ENCODE assay signal across 12 cellular contexts in genomic region chr11:47507016-47507631, GRCh38. TPM values are rescaled to one million over a fixed set of nuclear protein-coding genes. Genes with fewer than 3 reads are reported as not detected.
DNase-seq lines count a peak whose midpoint lies in the region; ATAC-seq and TF ChIP-seq lines count a peak whose summit lies in the region.
"Had no signal": no experiment of that assay in that cellular context is flagged by ENCODE, and none has a peak within 500 bp of the region (broad histone marks: within the 10 kb centered on the region; RNA-seq: fewer than 3 reads in every experiment).

No MANE protein-coding gene starts in this region.

- H3K27me3 ChIP-seq in CD4-positive, CD25-positive, alpha-beta regulatory T cell (ENCODE audit: control insufficient read depth, insufficient read depth, low read length) = no peaks in the 10 kb centered on the region
- H3K27me3 ChIP-seq: suprapubic skin had no signal

- no peaks in the 10 kb centered on the region for H3K9me3 ChIP-seq in CD4-positive, CD25-positive, alpha-beta regulatory T cell (ENCODE audit: control insufficient read depth in 2 of 2, low read length in 2 of 2)
- H3K9me3 ChIP-seq: suprapubic skin had no signal

- peaks cover 6% of the 10 kb centered on the region for H3K36me3 ChIP-seq in CD4-positive, CD25-positive, alpha-beta regulatory T cell (ENCODE audit: control insufficient read depth, insufficient read depth, low read length)
- H3K36me3 ChIP-seq: suprapubic skin had no signal

- H3K4me3 Mint-ChIP-seq in CD4-positive, CD25-positive, alpha-beta regulatory T cell = peak overlapping the region in 3 of 4 donors; percentile 24 to 53 (median 47)
- no peak overlapping the region for H3K4me3 Mint-ChIP-seq in activated naive CD8-positive, alpha-beta T cell treated with anti-CD3 and anti-CD28 coated beads for 36 hours
- H3K4me3 Mint-ChIP-seq in naive B cell = peak overlapping the region in 7 of 8 donors; percentile 4 to 76 (median 58)

- no peak for ATAC-seq in CD4-positive, CD25-positive, alpha-beta regulatory T cell (ENCODE audit: low read depth in 2 of 2)
- ATAC-seq in naive B cell (ENCODE audit: low read depth in 2 of 2) = peak; percentile 75 to 83
- no peak for ATAC-seq in HG03469 (IDR thresholded peaks at IDR 0.05; ENCODE audit: unreplicated experiment)
- no peak for ATAC-seq in GM21367 (IDR thresholded peaks at IDR 0.05; ENCODE audit: unreplicated experiment)

- TF ChIP-seq CTCF in RWPE1 (conservative IDR thresholded peaks at IDR 0.05; ENCODE audit: low read depth) = no peak

- H3K27me3 Mint-ChIP-seq in CD4-positive, CD25-positive, alpha-beta regulatory T cell = no peaks in the 10 kb centered on the region
- H3K27me3 Mint-ChIP-seq in activated naive CD8-positive, alpha-beta T cell treated with anti-CD3 and anti-CD28 coated beads for 36 hours = no peaks in the 10 kb centered on the region
- no peaks in the 10 kb centered on the region for H3K27me3 Mint-ChIP-seq in naive B cell

- no peak for DNase-seq in CD4-positive, CD25-positive, alpha-beta regulatory T cell
- DNase-seq in HCEC 1CT (peak; percentile 66), naive B cell (peak; percentile 18), cortex of kidney (lab: John Stamatoyannopoulos, UW) (no peak), RWPE1 (ENCODE audit: low spot score) (no peak)
- DNase-seq in activated naive CD8-positive, alpha-beta T cell treated with anti-CD3 and anti-CD28 coated beads for 36 hours = no peak
- DNase-seq: central memory CD4-positive, alpha-beta T cell; NCI-H524 treated with DMSO at 0.1 percent for 48 hours; small intestine had no signal

- peaks cover 10% of the 10 kb centered on the region for H3K36me3 Mint-ChIP-seq in CD4-positive, CD25-positive, alpha-beta regulatory T cell
- peaks cover 21% of the 10 kb centered on the region for H3K36me3 Mint-ChIP-seq in activated naive CD8-positive, alpha-beta T cell treated with anti-CD3 and anti-CD28 coated beads for 36 hours
- H3K36me3 Mint-ChIP-seq in naive B cell = no peaks in the 10 kb centered on the region

- no peaks in the 10 kb centered on the region for H3K9me3 Mint-ChIP-seq in CD4-positive, CD25-positive, alpha-beta regulatory T cell
- H3K9me3 Mint-ChIP-seq in activated naive CD8-positive, alpha-beta T cell treated with anti-CD3 and anti-CD28 coated beads for 36 hours = no peaks in the 10 kb centered on the region
- H3K9me3 Mint-ChIP-seq in naive B cell = no peaks in the 10 kb centered on the region

- H3K4me1 Mint-ChIP-seq in CD4-positive, CD25-positive, alpha-beta regulatory T cell = peaks cover 50 to 87% (median 67%) of the 10 kb centered on the region in 4 donors
- H3K4me1 Mint-ChIP-seq in activated naive CD8-positive, alpha-beta T cell treated with anti-CD3 and anti-CD28 coated beads for 36 hours = peaks cover 70% of the 10 kb centered on the region
- peaks cover 50 to 90% (median 81%) of the 10 kb centered on the region in 3 donors for H3K4me1 Mint-ChIP-seq in naive B cell

- H3K27ac ChIP-seq in CD4-positive, CD25-positive, alpha-beta regulatory T cell (ENCODE audit: insufficient read depth, low read length, poor library complexity, severe bottlenecking) = peak overlapping the region; percentile 36
- no peak overlapping the region for H3K27ac ChIP-seq in RWPE1
- H3K27ac ChIP-seq: suprapubic skin had no signal

- H3K4me3 ChIP-seq in CD4-positive, CD25-positive, alpha-beta regulatory T cell (ENCODE audit: low read depth, low read length) = no peak overlapping the region
- H3K4me3 ChIP-seq: suprapubic skin had no signal

- CTCF ChIA-PET in RWPE1 (lab: Yijun Ruan, JAX) = interaction anchor here (0.6 to 1.0 kb wide), 3 partner anchors 41 to 189 kb away, joined by 3 to 4 read pairs (median 3); partner anchors contain the start of gene CELF1

- POLR2A ChIA-PET in RWPE1 (lab: Yijun Ruan, JAX; ENCODE audit: low non-redundant PET) = no interaction called here

- peaks cover 37% of the 10 kb centered on the region for H3K4me1 ChIP-seq in CD4-positive, CD25-positive, alpha-beta regulatory T cell (ENCODE audit: control insufficient read depth, insufficient read depth, low read length, poor library complexity, severe bottlenecking)

- peak overlapping the region; percentile 59 to 89 (median 61) for H3K27ac Mint-ChIP-seq in CD4-positive, CD25-positive, alpha-beta regulatory T cell
- H3K27ac Mint-ChIP-seq in activated naive CD8-positive, alpha-beta T cell treated with anti-CD3 and anti-CD28 coated beads for 36 hours = peak overlapping the region; percentile 57
- H3K27ac Mint-ChIP-seq in naive B cell = peak overlapping the region; percentile 46 to 91 (median 83)

RNA-seq across cellular contexts. Expression of gene CELF1, which starts 45.8 kb away (rescaled TPM):
- 124 TPM for total RNA-seq in CD4-positive, CD25-positive, alpha-beta regulatory T cell
- polyA plus RNA-seq in CD4-positive, CD25-positive, alpha-beta regulatory T cell = 10 to 100 TPM; 30.8 to 61.2 (median 47.9) TPM
- total RNA-seq in activated naive CD8-positive, alpha-beta T cell treated with anti-CD3 and anti-CD28 coated beads for 36 hours = 100 to 1,000 TPM; 155 to 157 TPM
- polyA plus RNA-seq in naive B cell (ENCODE audit: low read depth in 6 of 6) = 10 to 100 TPM; 61.5 to 96.8 (median 69.0) TPM

RNA-seq across cellular contexts. Expression of gene RAPSN, which starts 58.2 kb away (rescaled TPM):
- 1.7 TPM for total RNA-seq in CD4-positive, CD25-positive, alpha-beta regulatory T cell
- polyA plus RNA-seq in CD4-positive, CD25-positive, alpha-beta regulatory T cell = not detected
- under 1 TPM in 1 of 2 experiments, not detected in 1; 0.19 TPM for total RNA-seq in activated naive CD8-positive, alpha-beta T cell treated with anti-CD3 and anti-CD28 coated beads for 36 hours
- not detected for polyA plus RNA-seq in naive B cell (ENCODE audit: low read depth in 6 of 6)

RNA-seq across cellular contexts. Expression of gene PTPMT1, which starts 58.3 kb away (rescaled TPM):
- total RNA-seq in CD4-positive, CD25-positive, alpha-beta regulatory T cell = 19.5 TPM
- polyA plus RNA-seq in CD4-positive, CD25-positive, alpha-beta regulatory T cell = 10 to 100 TPM; 50.7 to 86.1 (median 76.1) TPM
- 10 to 100 TPM; 55.6 to 56.6 TPM for total RNA-seq in activated naive CD8-positive, alpha-beta T cell treated with anti-CD3 and anti-CD28 coated beads for 36 hours
- 100 to 1,000 TPM in 1 of 6 donors, 10 to 100 TPM in 5; 69.3 to 133 (median 81.2) TPM for polyA plus RNA-seq in naive B cell (ENCODE audit: low read depth in 6 of 6)

Comparison
In these comparisons a context has a peak if more than half of its experiments do, and no peak if none do; other contexts are left out.
1. ATAC-seq: peak in naive B cell (2 of 2); none in CD4-positive, CD25-positive, alpha-beta regulatory T cell (0 of 2), HG03469 (single experiment) and GM21367 (single experiment).
2. DNase-seq: peak in HCEC 1CT (single experiment) and naive B cell (single experiment); none in CD4-positive, CD25-positive, alpha-beta regulatory T cell (0 of 3), activated naive CD8-positive, alpha-beta T cell treated with anti-CD3 and anti-CD28 coated beads for 36 hours (single experiment), cortex of kidney (single experiment) and RWPE1 (single experiment).
3. Peak in every context shown above with its lines, with median percentiles within 50 percentile points of each other: H3K27ac Mint-ChIP-seq.